8 cellular contexts compared by ENCODE assay signal in the genomic region with DNA sequence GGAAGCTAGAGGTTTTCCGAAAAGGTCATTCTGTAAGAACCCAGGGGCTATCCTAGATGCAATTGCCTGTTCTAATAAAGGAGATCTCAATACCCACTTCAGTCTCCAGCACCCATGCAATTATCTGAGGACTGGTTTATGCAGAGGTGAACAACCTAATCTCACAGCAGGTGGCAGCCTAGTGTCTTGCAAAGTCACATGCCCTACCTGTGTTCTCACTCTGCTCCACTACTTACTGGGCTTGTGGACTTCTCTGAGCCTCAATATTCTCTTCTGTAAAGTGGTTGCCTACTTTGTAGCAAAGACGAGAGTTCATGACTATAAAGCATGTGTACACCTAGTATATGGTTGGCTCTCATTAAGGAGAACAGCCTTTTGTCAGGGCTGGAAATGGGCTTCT. TPM values are rescaled to one million over a fixed set of nuclear protein-coding genes. Genes with fewer than 3 reads are reported as not detected.
DNase-seq lines count a peak whose midpoint lies in the region; ATAC-seq and TF ChIP-seq lines count a peak whose summit lies in the region.

No MANE protein-coding gene starts in this region.

- H3K9me3 Mint-ChIP-seq in activated CD4-positive, alpha-beta T cell treated with anti-CD3 and anti-CD28 coated beads, Interleukin-2, amount 10 ng/mL, durations not matched to agents 7 days and 5 days = no peaks in the 10 kb centered on the region
- no peaks in the 10 kb centered on the region for H3K9me3 Mint-ChIP-seq in stimulated activated memory B cell treated with anti-CD40 and anti-IgM and Interleukin-4, amounts not matched to agents 10 μg/mL and 1 μg/mL and 100 μg/mL, for 72 hours

- peak; percentile 52 for DNase-seq in activated CD4-positive, alpha-beta T cell treated with anti-CD3 and anti-CD28 coated beads, Interleukin-2, amount 10 ng/mL, durations not matched to agents 7 days and 5 days
- DNase-seq in activated CD4-positive, alpha-beta T cell treated with anti-CD3 and anti-CD28 coated beads for 1 hour = no peak
- DNase-seq in NCI-H526 (lab: John Stamatoyannopoulos, UW) (peak; percentile 39 to 72), dermis microvascular lymphatic vessel endothelial cell (ENCODE audit: low read depth in 2 of 2) (peak; percentile 11 to 23), foreskin melanocyte (no peak)
- DNase-seq in effector memory CD4-positive, alpha-beta T cell = no peak

- peaks cover 7% of the 10 kb centered on the region for H3K27me3 Mint-ChIP-seq in activated CD4-positive, alpha-beta T cell treated with anti-CD3 and anti-CD28 coated beads, Interleukin-2, amount 10 ng/mL, durations not matched to agents 7 days and 5 days
- peaks cover 47% of the 10 kb centered on the region for H3K27me3 Mint-ChIP-seq in stimulated activated memory B cell treated with anti-CD40 and anti-IgM and Interleukin-4, amounts not matched to agents 10 μg/mL and 1 μg/mL and 100 μg/mL, for 72 hours

- H3K4me1 Mint-ChIP-seq in activated CD4-positive, alpha-beta T cell treated with anti-CD3 and anti-CD28 coated beads, Interleukin-2, amount 10 ng/mL, durations not matched to agents 7 days and 5 days = no peaks in the 10 kb centered on the region
- H3K4me1 Mint-ChIP-seq in stimulated activated memory B cell treated with anti-CD40 and anti-IgM and Interleukin-4, amounts not matched to agents 10 μg/mL and 1 μg/mL and 100 μg/mL, for 72 hours = no peaks in the 10 kb centered on the region

- H3K36me3 Mint-ChIP-seq in activated CD4-positive, alpha-beta T cell treated with anti-CD3 and anti-CD28 coated beads, Interleukin-2, amount 10 ng/mL, durations not matched to agents 7 days and 5 days (ENCODE audit: low read depth) = no peaks in the 10 kb centered on the region
- H3K36me3 Mint-ChIP-seq in stimulated activated memory B cell treated with anti-CD40 and anti-IgM and Interleukin-4, amounts not matched to agents 10 μg/mL and 1 μg/mL and 100 μg/mL, for 72 hours = no peaks in the 10 kb centered on the region

- no peak overlapping the region for H3K4me3 Mint-ChIP-seq in activated CD4-positive, alpha-beta T cell treated with anti-CD3 and anti-CD28 coated beads, Interleukin-2, amount 10 ng/mL, durations not matched to agents 7 days and 5 days
- H3K4me3 Mint-ChIP-seq in stimulated activated memory B cell treated with anti-CD40 and anti-IgM and Interleukin-4, amounts not matched to agents 10 μg/mL and 1 μg/mL and 100 μg/mL, for 72 hours = no peak overlapping the region

- no peak overlapping the region for H3K27ac Mint-ChIP-seq in activated CD4-positive, alpha-beta T cell treated with anti-CD3 and anti-CD28 coated beads, Interleukin-2, amount 10 ng/mL, durations not matched to agents 7 days and 5 days
- H3K27ac Mint-ChIP-seq in stimulated activated memory B cell treated with anti-CD40 and anti-IgM and Interleukin-4, amounts not matched to agents 10 μg/mL and 1 μg/mL and 100 μg/mL, for 72 hours = no peak overlapping the region

- POLR2A ChIA-PET in activated CD4-positive, alpha-beta T cell treated with anti-CD3 and anti-CD28 coated beads, Interleukin-2, amount 10 ng/mL, durations not matched to agents 7 days and 5 days (lab: Charles Lee) = no interaction called here
- POLR2A ChIA-PET in HEK293 (lab: Yijun Ruan, JAX) = no interaction called here

- no peak overlapping the region for H3K27ac ChIP-seq in HEK293 (ENCODE audit: extremely low read depth, low read depth, low read length)
- no peak overlapping the region for H3K27ac ChIP-seq in effector memory CD4-positive, alpha-beta T cell (ENCODE audit: insufficient read depth, low read length, poor library complexity, severe bottlenecking)

- no peaks in the 10 kb centered on the region for H3K9me3 ChIP-seq in HEK293 (ENCODE audit: control insufficient read depth, insufficient read depth, low read depth, low read length)
- no peaks in the 10 kb centered on the region for H3K9me3 ChIP-seq in effector memory CD4-positive, alpha-beta T cell (ENCODE audit: control insufficient read depth, low read length)

- CTCF ChIA-PET in activated CD4-positive, alpha-beta T cell treated with anti-CD3 and anti-CD28 coated beads, Interleukin-2, amount 10 ng/mL, durations not matched to agents 7 days and 5 days (lab: Charles Lee) = no interaction called here
- CTCF ChIA-PET in HEK293 (lab: Yijun Ruan, JAX) = interaction anchor here (0.7 to 2.0 kb wide), 7 partner anchors 10 to 709 kb away, joined by 3 to 13 read pairs (median 4); partner anchors contain the start of gene ALDH1B1

- no peaks in the 10 kb centered on the region for H3K36me3 ChIP-seq in HEK293 (ENCODE audit: control insufficient read depth in 2 of 2, insufficient read depth in 1 of 2, low read length in 2 of 2)
- no peaks in the 10 kb centered on the region for H3K36me3 ChIP-seq in effector memory CD4-positive, alpha-beta T cell (ENCODE audit: control insufficient read depth, insufficient read depth, low read length)

- no peak for TF ChIP-seq CTCF in HEK293 (tag by site-specific recombination; IDR thresholded peaks at IDR 0.05)

- ATAC-seq in stimulated activated memory B cell treated with anti-CD40 and anti-IgM and Interleukin-4, amounts not matched to agents 10 μg/mL and 1 μg/mL and 100 μg/mL, for 72 hours = peak; percentile 57

- no peak overlapping the region for H3K4me3 ChIP-seq in HEK293 (ENCODE audit: low read depth, low read length)
- H3K4me3 ChIP-seq in effector memory CD4-positive, alpha-beta T cell (ENCODE audit: insufficient read depth, low read depth, low read length, poor library complexity, severe bottlenecking) = no peak overlapping the region

- no peaks in the 10 kb centered on the region for H3K4me1 ChIP-seq in HEK293 (ENCODE audit: control insufficient read depth, insufficient read depth, low read length)
- H3K4me1 ChIP-seq in effector memory CD4-positive, alpha-beta T cell (ENCODE audit: control insufficient read depth, insufficient read depth, low read length, poor library complexity, severe bottlenecking) = no peaks in the 10 kb centered on the region

- no peaks in the 10 kb centered on the region for H3K27me3 ChIP-seq in effector memory CD4-positive, alpha-beta T cell (replicated peaks; ENCODE audit: control insufficient read depth, insufficient read depth, low read length, poor library complexity, severe bottlenecking)

TF ChIP-seq in HEK293, 187 proteins besides CTCF, POLR2A, EP300 and RAD21:
- TF ChIP-seq ZNF311 (tag by site-specific recombination; IDR thresholded peaks at IDR 0.05; ENCODE audit: borderline replicate concordance) (no peak), ZNF654 (tag by site-specific recombination; IDR thresholded peaks at IDR 0.05; ENCODE audit: low read depth) (peak; percentile 16; the same call in 1 of the 2 replicates), ZNF830 (tag by site-specific recombination; IDR thresholded peaks at IDR 0.05; ENCODE audit: low read depth) (no peak), ZSCAN4 (tag by site-specific recombination; IDR thresholded peaks at IDR 0.05) (no peak)

RNA-seq across cellular contexts. Expression of gene ALDH1B1, which starts 21.0 kb away (rescaled TPM):
- total RNA-seq in activated CD4-positive, alpha-beta T cell treated with anti-CD3 and anti-CD28 coated beads, Interleukin-2, amount 10 ng/mL, durations not matched to agents 7 days and 5 days = 1 to 10 TPM; 8.0 to 8.1 TPM
- total RNA-seq in dermis microvascular lymphatic vessel endothelial cell = 10.5 and 11.5 TPM in 2 replicates

RNA-seq across cellular contexts. Expression of gene IGFBPL1, which starts 52.8 kb away (rescaled TPM):
- not detected for total RNA-seq in activated CD4-positive, alpha-beta T cell treated with anti-CD3 and anti-CD28 coated beads, Interleukin-2, amount 10 ng/mL, durations not matched to agents 7 days and 5 days
- total RNA-seq in dermis microvascular lymphatic vessel endothelial cell = 0.13 TPM in 2 replicates

Comparison
In these comparisons a context has a peak if more than half of its experiments do, and no peak if none do; other contexts are left out.
1. DNase-seq: peak in activated CD4-positive, alpha-beta T cell treated with anti-CD3 and anti-CD28 coated beads, Interleukin-2, amount 10 ng/mL, durations not matched to agents 7 days and 5 days (single experiment), NCI-H526 (2 of 2) and dermis microvascular lymphatic vessel endothelial cell (2 of 2); none in activated CD4-positive, alpha-beta T cell treated with anti-CD3 and anti-CD28 coated beads for 1 hour (single experiment), effector memory CD4-positive, alpha-beta T cell (0 of 3) and foreskin melanocyte (single experiment).